ENCODE assay signal across 10 cellular contexts in genomic region chr14:59358105-59358504, GRCh38.
DNase-seq lines count a peak whose midpoint lies in the region; ATAC-seq and TF ChIP-seq lines count a peak whose summit lies in the region.
"Had no signal": no experiment of that assay in that cellular context is flagged by ENCODE, and none has a peak within 500 bp of the region (broad histone marks: within the 10 kb centered on the region; RNA-seq: fewer than 3 reads in every experiment).

No MANE protein-coding gene starts in this region.

- intact Hi-C loops in Right ventricle myocardium superior (cut with DNase I): no loop called here
- intact Hi-C loops in spleen (cut with DNase I; ENCODE audit: low total_unique reads): no loop called here

- peaks cover 0 to 68% (median 38%) of the 10 kb centered on the region in 6 donors for H3K4me1 ChIP-seq in spleen

- DNase-seq in HL-60 (ENCODE audit: low read depth in 1 of 2, low spot score in 1 of 2) (peak; percentile 49 to 72), SKM-1 treated with dmso at 0.1 percent for 144 hours (lab: John Stamatoyannopoulos, UW; ENCODE audit: unreplicated experiment) (peak; percentile 64), Right ventricle myocardium superior (peak; percentile 72), spleen (no peak), midbrain (lab: John Stamatoyannopoulos, UW) (no peak), HUDEP-2 (lab: John Stamatoyannopoulos, UW; ENCODE audit: unreplicated experiment in 76 of 76) (no peak)
- no peak for DNase-seq in activated CD4-positive, CD25-positive, alpha-beta regulatory T cell treated with anti-CD3 and anti-CD28 coated beads, Interleukin-2, amount 50 U/mL, for 72 hours
- DNase-seq: NCI-H1436, testis had no signal

- ATAC-seq in Right ventricle myocardium superior (ENCODE audit: poor library complexity): peak; percentile 86
- ATAC-seq in HG03442 (IDR thresholded peaks at IDR 0.05; ENCODE audit: unreplicated experiment): no peak

- whole genome bisulfite sequencing in spleen, 5 donors: 44 to 78% (median 69%) methylated on average over 1 of the region's 1 CpG

- H3K27ac ChIP-seq in HL-60 (replicated peaks) (peak overlapping the region; percentile 64), spleen (peak overlapping the region in 5 of 8 donors; percentile 6 to 72 (median 44))
- H3K27ac ChIP-seq: testis had no signal

- no peak for TF ChIP-seq POLR2A in spleen (IDR thresholded peaks at IDR 0.05)

- peaks cover 0 to 46% (median 6%) of the 10 kb centered on the region in 6 donors for H3K36me3 ChIP-seq in spleen

- H3K9me3 ChIP-seq in spleen: no peaks in the 10 kb centered on the region
- H3K9me3 ChIP-seq: testis had no signal

- TF ChIP-seq CTCF in HL-60 (IDR thresholded peaks at IDR 0.05; ENCODE audit: insufficient read depth, low read length) (no peak), spleen (IDR thresholded peaks at IDR 0.05 in 8 of 11, conservative IDR thresholded peaks at IDR 0.05 in 3 of 11) (no peak)

- no peak overlapping the region for H3K4me3 ChIP-seq in HL-60 (replicated peaks; ENCODE audit: insufficient read depth, low read length)
- H3K4me3 ChIP-seq in spleen: no peak overlapping the region
- H3K4me3 ChIP-seq: testis had no signal

- H3K27me3 ChIP-seq in HL-60 (ENCODE audit: insufficient read depth, poor library complexity, severe bottlenecking): no peaks in the 10 kb centered on the region
- no peaks in the 10 kb centered on the region for H3K27me3 ChIP-seq in spleen (replicated peaks in 1 of 7)
- H3K27me3 ChIP-seq: testis had no signal

Comparison
In these comparisons a context has a peak if more than half of its experiments do, and no peak if none do; other contexts are left out.
1. DNase-seq: peak in HL-60 (2 of 2), SKM-1 treated with dmso at 0.1 percent for 144 hours (single experiment) and Right ventricle myocardium superior (single experiment); none in spleen (single experiment), midbrain (single experiment), activated CD4-positive, CD25-positive, alpha-beta regulatory T cell treated with anti-CD3 and anti-CD28 coated beads, Interleukin-2, amount 50 U/mL, for 72 hours (single experiment) and HUDEP-2 (0 of 76).